Comparison of ENCODE assay signal across 8 cellular contexts in the genomic region with DNA sequence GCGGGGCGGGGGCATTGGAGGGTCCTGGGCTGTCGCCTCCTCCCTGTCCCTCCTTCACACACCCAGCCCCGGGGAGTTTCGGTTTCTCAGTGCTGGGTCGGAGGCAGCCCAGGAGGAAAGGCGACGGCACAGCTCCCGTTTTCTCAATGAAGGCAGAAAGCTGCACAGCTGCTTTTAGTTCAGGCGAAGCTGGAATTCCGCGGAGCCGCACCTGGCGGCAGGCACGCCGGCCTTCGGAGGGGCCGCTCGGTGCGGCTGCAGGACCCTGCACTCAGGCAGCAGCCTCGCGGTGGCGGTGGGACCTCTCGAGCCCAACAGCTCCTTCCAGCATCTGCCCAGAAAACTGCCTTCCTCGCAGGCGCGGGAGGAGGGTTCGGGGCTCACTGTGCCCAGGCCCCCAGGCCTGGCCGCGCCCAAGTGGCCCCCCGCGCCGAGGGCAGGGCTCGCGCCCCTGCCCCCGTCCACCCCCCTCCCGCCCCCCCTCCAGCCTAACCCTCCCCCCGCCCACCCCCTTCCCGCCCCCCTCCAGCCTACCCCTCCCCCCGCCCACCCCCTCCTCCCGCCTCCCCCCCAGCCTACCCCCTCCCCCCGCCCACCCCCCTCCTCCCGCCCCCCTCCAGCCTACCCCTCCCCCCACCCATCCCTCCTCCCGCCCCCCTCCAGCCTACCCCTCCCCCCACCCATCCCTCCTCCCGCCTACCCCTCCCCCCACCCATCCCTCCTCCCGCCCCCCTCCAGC. TPM values are rescaled to one million over a fixed set of nuclear protein-coding genes. Genes with fewer than 3 reads are reported as not detected.
DNase-seq lines count a peak whose midpoint lies in the region; ATAC-seq and TF ChIP-seq lines count a peak whose summit lies in the region.

No MANE protein-coding gene starts in this region.

- intact Hi-C loops in activated CD4-positive, alpha-beta T cell treated with anti-CD3 and anti-CD28 coated beads, Interleukin-2, amount 10 ng/mL, durations not matched to agents 24 days and 14 days (cut with micrococcal nuclease) = loop anchor here (10.0 kb wide), 1 partner anchor 522 kb away; no protein-coding TSS in a partner anchor
- intact Hi-C loops in activated CD8-positive, alpha-beta T cell treated with anti-CD3 and anti-CD28 coated beads for 36 hours (cut with micrococcal nuclease) = no loop called here
- intact Hi-C loops in thyroid gland (cut with DNase I) = no loop called here

- CTCF ChIA-PET in activated CD8-positive, alpha-beta T cell treated with anti-CD3 and anti-CD28 coated beads for 36 hours (lab: Charles Lee) = interaction anchor here (0.8 kb wide), 1 partner anchor 80 kb away, joined by 3 read pairs; no protein-coding TSS in a partner anchor

- H3K9me3 ChIP-seq in thyroid gland = no peaks in the 10 kb centered on the region

- peak overlapping the region in 2 of 3 donors; percentile 35 to 45 for H3K4me3 ChIP-seq in thyroid gland (replicated peaks in 1 of 3)

- TF ChIP-seq CTCF in activated CD8-positive, alpha-beta T cell treated with anti-CD3 and anti-CD28 coated beads for 36 hours (IDR thresholded peaks at IDR 0.05) = no peak
- no peak for TF ChIP-seq CTCF in thyroid gland (IDR thresholded peaks at IDR 0.05)

- peaks cover 0 to 22% of the 10 kb centered on the region in 2 donors for H3K4me1 ChIP-seq in thyroid gland

- 10 to 19% methylated on average over 7 of the region's 46 CpGs for WGBS in thyroid gland, 2 donors

- peaks cover 4% of the 10 kb centered on the region for H3K36me3 Mint-ChIP-seq in activated CD4-positive, alpha-beta T cell treated with anti-CD3 and anti-CD28 coated beads, Interleukin-2, amount 10 ng/mL, durations not matched to agents 24 days and 14 days (ENCODE audit: low read depth)
- H3K36me3 Mint-ChIP-seq in activated CD8-positive, alpha-beta T cell treated with anti-CD3 and anti-CD28 coated beads for 36 hours (ENCODE audit: low read depth) = no peaks in the 10 kb centered on the region

- no peaks in the 10 kb centered on the region for H3K27me3 ChIP-seq in thyroid gland

- peak; percentile 68 for DNase-seq in activated CD4-positive, alpha-beta T cell treated with anti-CD3 and anti-CD28 coated beads, Interleukin-2, amount 10 ng/mL, durations not matched to agents 24 days and 14 days
- DNase-seq in activated CD4-positive, alpha-beta T cell treated with anti-CD3 and anti-CD28 coated beads, Interleukin-2, amount 50 U/mL, for 4 hours = no peak
- DNase-seq in activated CD8-positive, alpha-beta T cell treated with anti-CD3 and anti-CD28 coated beads for 36 hours = peak; percentile 9
- peak; percentile 22 for DNase-seq in iris pigment epithelial cell (ENCODE audit: low read depth)
- DNase-seq in thyroid gland = peak; percentile 15 to 40
- DNase-seq in epidermal melanocyte (ENCODE audit: insufficient read length, low spot score) = no peak

- POLR2A ChIA-PET in activated CD8-positive, alpha-beta T cell treated with anti-CD3 and anti-CD28 coated beads for 36 hours (lab: Charles Lee) = interaction anchor here (0.8 kb wide), 1 partner anchor 722 kb away, joined by 3 read pairs; no protein-coding TSS in a partner anchor

- H3K4me3 Mint-ChIP-seq in activated CD4-positive, alpha-beta T cell treated with anti-CD3 and anti-CD28 coated beads, Interleukin-2, amount 10 ng/mL, durations not matched to agents 24 days and 14 days = no peak overlapping the region
- no peak overlapping the region for H3K4me3 Mint-ChIP-seq in activated CD8-positive, alpha-beta T cell treated with anti-CD3 and anti-CD28 coated beads for 36 hours

- ATAC-seq in activated CD8-positive, alpha-beta T cell treated with anti-CD3 and anti-CD28 coated beads for 36 hours = peak; percentile 24
- ATAC-seq in GM19023 (IDR thresholded peaks at IDR 0.05; ENCODE audit: unreplicated experiment) (no peak), HG03097 (IDR thresholded peaks at IDR 0.05; ENCODE audit: low FRiP score, unreplicated experiment) (no peak)

- H3K27ac ChIP-seq in thyroid gland = peak overlapping the region in 1 of 3 donors; percentile 77

- peaks cover 4% of the 10 kb centered on the region for H3K9me3 Mint-ChIP-seq in activated CD4-positive, alpha-beta T cell treated with anti-CD3 and anti-CD28 coated beads, Interleukin-2, amount 10 ng/mL, durations not matched to agents 24 days and 14 days
- H3K9me3 Mint-ChIP-seq in activated CD8-positive, alpha-beta T cell treated with anti-CD3 and anti-CD28 coated beads for 36 hours = no peaks in the 10 kb centered on the region

- no peaks in the 10 kb centered on the region for H3K36me3 ChIP-seq in thyroid gland

- H3K4me1 Mint-ChIP-seq in activated CD4-positive, alpha-beta T cell treated with anti-CD3 and anti-CD28 coated beads, Interleukin-2, amount 10 ng/mL, durations not matched to agents 24 days and 14 days = peaks cover 12% of the 10 kb centered on the region
- H3K4me1 Mint-ChIP-seq in activated CD8-positive, alpha-beta T cell treated with anti-CD3 and anti-CD28 coated beads for 36 hours (ENCODE audit: low read depth) = peaks cover 15% of the 10 kb centered on the region

- H3K27ac Mint-ChIP-seq in activated CD4-positive, alpha-beta T cell treated with anti-CD3 and anti-CD28 coated beads, Interleukin-2, amount 10 ng/mL, durations not matched to agents 24 days and 14 days = no peak overlapping the region
- no peak overlapping the region for H3K27ac Mint-ChIP-seq in activated CD8-positive, alpha-beta T cell treated with anti-CD3 and anti-CD28 coated beads for 36 hours

- TF ChIP-seq POLR2A in thyroid gland (IDR thresholded peaks at IDR 0.05) = no peak

- H3K27me3 Mint-ChIP-seq in activated CD4-positive, alpha-beta T cell treated with anti-CD3 and anti-CD28 coated beads, Interleukin-2, amount 10 ng/mL, durations not matched to agents 24 days and 14 days = peaks cover 36% of the 10 kb centered on the region
- peaks cover 32% of the 10 kb centered on the region for H3K27me3 Mint-ChIP-seq in activated CD8-positive, alpha-beta T cell treated with anti-CD3 and anti-CD28 coated beads for 36 hours

RNA-seq across cellular contexts. Expression of a gene that starts 4.8 kb away (rescaled TPM):
- not detected in 2 replicates for total RNA-seq in activated CD4-positive, alpha-beta T cell treated with anti-CD3 and anti-CD28 coated beads, Interleukin-2, amount 10 ng/mL, durations not matched to agents 24 days and 14 days
- total RNA-seq in activated CD8-positive, alpha-beta T cell treated with anti-CD3 and anti-CD28 coated beads for 36 hours = not detected
- total RNA-seq in thyroid gland = 1 to 10 TPM in 2 of 4 donors, under 1 TPM in 2; 0.45 to 5.5 (median 1.7) TPM

Comparison
In these comparisons a context has a peak if more than half of its experiments do, and no peak if none do; other contexts are left out.
1. DNase-seq: peak in activated CD4-positive, alpha-beta T cell treated with anti-CD3 and anti-CD28 coated beads, Interleukin-2, amount 10 ng/mL, durations not matched to agents 24 days and 14 days (single experiment), activated CD8-positive, alpha-beta T cell treated with anti-CD3 and anti-CD28 coated beads for 36 hours (single experiment), iris pigment epithelial cell (single experiment) and thyroid gland (2 of 2); none in activated CD4-positive, alpha-beta T cell treated with anti-CD3 and anti-CD28 coated beads, Interleukin-2, amount 50 U/mL, for 4 hours (0 of 2) and epidermal melanocyte (single experiment).